In genomic region chr5:132673939-132674630, GRCh38 we compare ENCODE assay signal across 13 cellular contexts. TPM values are rescaled to one million over a fixed set of nuclear protein-coding genes. Genes with fewer than 3 reads are reported as not detected.
DNase-seq lines count a peak whose midpoint lies in the region; ATAC-seq, FAIRE-seq and TF ChIP-seq lines count a peak whose summit lies in the region.
"Had no signal": no experiment of that assay in that cellular context is flagged by ENCODE, and none has a peak within 500 bp of the region (broad histone marks: within the 10 kb centered on the region; RNA-seq: fewer than 3 reads in every experiment).

Gene IL4 (plus strand): TSS chr5:132673989. CDS start chr5:132674051, 62 bp downstream.

- H3K4me2 ChIP-seq in A549: peak within 1 kb of the TSS; percentile 54

- peaks cover 27% of the 10 kb centered on the region for H3K4me1 Mint-ChIP-seq in activated CD4-positive, alpha-beta memory T cell treated with anti-CD3 and anti-CD28 coated beads for 36 hours (ENCODE audit: low read depth)
- H3K4me1 Mint-ChIP-seq in activated naive CD4-positive, alpha-beta T cell treated with anti-CD3 and anti-CD28 coated beads for 36 hours (ENCODE audit: low read depth): peaks cover 3% of the 10 kb centered on the region

- WGBS in A549 (ENCODE audit: missing lambda C conversion rate): 84% methylated on average over 14 of the region's 14 CpGs
- 79 to 86% methylated on average over 6 to 10 of the region's 14 CpGs for WGBS in gastroesophageal sphincter (ENCODE audit: low coverage in 1 of 2), 2 donors
- WGBS in psoas muscle, 3 donors: 60 to 69% (median 62%) methylated on average over 14 of the region's 14 CpGs

- no peak for TF ChIP-seq EP300 in A549 (IDR thresholded peaks at IDR 0.05)
- TF ChIP-seq EP300 in gastroesophageal sphincter (IDR thresholded peaks at IDR 0.05): no peak

- intact Hi-C loops in activated CD4-positive, alpha-beta memory T cell treated with anti-CD3 and anti-CD28 coated beads for 36 hours (cut with micrococcal nuclease): loop anchor here (1.0 kb wide), 4 partner anchors 11 to 38 kb away; no protein-coding TSS in a partner anchor
- intact Hi-C loops in activated naive CD4-positive, alpha-beta T cell treated with anti-CD3 and anti-CD28 coated beads for 36 hours (cut with micrococcal nuclease): no loop called here
- intact Hi-C loops in psoas muscle (cut with DNase I): no loop called here

- H3K36me3 ChIP-seq in gastroesophageal sphincter (no peaks in the 10 kb centered on the region), psoas muscle (ENCODE audit: insufficient read depth in 1 of 2, low read depth in 1 of 2) (no peaks in the 10 kb centered on the region)
- H3K36me3 ChIP-seq: ovary had no signal

- CTCF ChIA-PET in A549 (lab: Yijun Ruan, JAX): interaction anchor here (1.0 to 1.8 kb wide), 4 partner anchors 10 to 155 kb away, joined by 3 to 7 read pairs (median 3); no protein-coding TSS in a partner anchor
- CTCF ChIA-PET in activated CD4-positive, alpha-beta memory T cell treated with anti-CD3 and anti-CD28 coated beads for 36 hours (lab: Charles Lee): interaction anchor here (0.8 to 1.9 kb wide), 6 partner anchors 10 to 146 kb away, joined by 3 to 11 read pairs (median 3); no protein-coding TSS in a partner anchor
- CTCF ChIA-PET in activated naive CD4-positive, alpha-beta T cell treated with anti-CD3 and anti-CD28 coated beads for 36 hours (lab: Charles Lee): interaction anchor here (0.7 kb wide), 1 partner anchor 34 kb away, joined by 3 read pairs; no protein-coding TSS in a partner anchor

- no peak for TF ChIP-seq CTCF in A549 (IDR thresholded peaks at IDR 0.05)
- TF ChIP-seq CTCF in gastroesophageal sphincter (IDR thresholded peaks at IDR 0.05): no peak
- TF ChIP-seq CTCF in psoas muscle (IDR thresholded peaks at IDR 0.05): no peak

- H3K27ac ChIP-seq in A549: peak within 1 kb of the TSS in 1 of 2 experiments; percentile 48; a peak in 3 of 6 replicates
- peak within 1 kb of the TSS in 3 of 4 donors; percentile 52 to 73 (median 66) for H3K27ac ChIP-seq in gastroesophageal sphincter
- H3K27ac ChIP-seq in psoas muscle: no peak within 1 kb of the TSS
- H3K27ac ChIP-seq: ovary had no signal

- no peaks in the 10 kb centered on the region for H3K27me3 ChIP-seq in gastroesophageal sphincter
- H3K27me3 ChIP-seq in psoas muscle (ENCODE audit: insufficient read depth in 3 of 3, low read length in 2 of 3): peaks cover 0 to 2% (median 0%) of the 10 kb centered on the region in 3 donors
- H3K27me3 ChIP-seq: ovary had no signal

- H3K4me1 ChIP-seq in A549: peaks cover 32% of the 10 kb centered on the region
- peaks cover 0 to 21% (median 0%) of the 10 kb centered on the region in 3 donors for H3K4me1 ChIP-seq in gastroesophageal sphincter
- H3K4me1 ChIP-seq in psoas muscle: no peaks in the 10 kb centered on the region

- H3K27ac Mint-ChIP-seq in activated CD4-positive, alpha-beta memory T cell treated with anti-CD3 and anti-CD28 coated beads for 36 hours: peak within 1 kb of the TSS; percentile 73
- no peak within 1 kb of the TSS for H3K27ac Mint-ChIP-seq in activated naive CD4-positive, alpha-beta T cell treated with anti-CD3 and anti-CD28 coated beads for 36 hours
- H3K27ac Mint-ChIP-seq: CD8-positive, alpha-beta T cell had no signal

- DNase-seq in A549 (ENCODE audit: low read depth in 1 of 2, low spot score in 1 of 2): no peak
- DNase-seq in activated CD4-positive, alpha-beta memory T cell treated with anti-CD3 and anti-CD28 coated beads for 36 hours: no peak
- DNase-seq in NCI-H82 (lab: John Stamatoyannopoulos, UW): no peak
- DNase-seq in activated naive CD4-positive, alpha-beta T cell treated with anti-CD3 and anti-CD28 coated beads for 36 hours: no peak
- DNase-seq in psoas muscle: no peak
- no peak for DNase-seq in anterior cingulate cortex (lab: John Stamatoyannopoulos, UW)
- DNase-seq: NCI-H2107, ovary had no signal

- no peak for FAIRE-seq in A549 (lab: Jason Lieb, UNC)

- POLR2A ChIA-PET in A549 (lab: Yijun Ruan, JAX): no interaction called here
- POLR2A ChIA-PET in activated CD4-positive, alpha-beta memory T cell treated with anti-CD3 and anti-CD28 coated beads for 36 hours (lab: Charles Lee): interaction anchor here (0.8 to 2.7 kb wide), 6 partner anchors 10 to 128 kb away, joined by 3 to 17 read pairs (median 5); partner anchors contain the start of gene RAD50

- no peaks in the 10 kb centered on the region for H3K27me3 Mint-ChIP-seq in activated CD4-positive, alpha-beta memory T cell treated with anti-CD3 and anti-CD28 coated beads for 36 hours
- H3K27me3 Mint-ChIP-seq in activated naive CD4-positive, alpha-beta T cell treated with anti-CD3 and anti-CD28 coated beads for 36 hours (ENCODE audit: low read depth): no peaks in the 10 kb centered on the region

- peak within 1 kb of the TSS; percentile 44 for H3K4me3 Mint-ChIP-seq in activated CD4-positive, alpha-beta memory T cell treated with anti-CD3 and anti-CD28 coated beads for 36 hours
- H3K4me3 Mint-ChIP-seq in activated naive CD4-positive, alpha-beta T cell treated with anti-CD3 and anti-CD28 coated beads for 36 hours: no peak within 1 kb of the TSS
- H3K4me3 Mint-ChIP-seq: CD8-positive, alpha-beta T cell had no signal

- H3K4me3 ChIP-seq in A549: no peak within 1 kb of the TSS
- H3K4me3 ChIP-seq in gastroesophageal sphincter: no peak within 1 kb of the TSS
- no peak within 1 kb of the TSS for H3K4me3 ChIP-seq in psoas muscle
- H3K4me3 ChIP-seq: ovary had no signal

- H3K36me3 Mint-ChIP-seq in activated CD4-positive, alpha-beta memory T cell treated with anti-CD3 and anti-CD28 coated beads for 36 hours: no peaks in the 10 kb centered on the region
- H3K36me3 Mint-ChIP-seq in activated naive CD4-positive, alpha-beta T cell treated with anti-CD3 and anti-CD28 coated beads for 36 hours (ENCODE audit: low read depth): no peaks in the 10 kb centered on the region
- H3K36me3 Mint-ChIP-seq: CD8-positive, alpha-beta T cell had no signal

- TF ChIP-seq RAD21 in A549 (conservative IDR thresholded peaks at IDR 0.05 in 1 of 2, IDR thresholded peaks at IDR 0.05 in 1 of 2): no peak

- H3K9me3 ChIP-seq in A549: no peaks in the 10 kb centered on the region
- H3K9me3 ChIP-seq in gastroesophageal sphincter: no peaks in the 10 kb centered on the region
- no peaks in the 10 kb centered on the region for H3K9me3 ChIP-seq in psoas muscle
- H3K9me3 ChIP-seq: ovary had no signal

- ATAC-seq in A549 (no peak), GM18867 (IDR thresholded peaks at IDR 0.05; ENCODE audit: unreplicated experiment) (peak; percentile 10), gastroesophageal sphincter (no peak), psoas muscle (no peak)
- ATAC-seq: CD8-positive, alpha-beta T cell had no signal

- TF ChIP-seq POLR2A in A549 (IDR thresholded peaks at IDR 0.05; ENCODE audit: low read length) (no peak), gastroesophageal sphincter (IDR thresholded peaks at IDR 0.05) (no peak)

- no peaks in the 10 kb centered on the region for H3K9me3 Mint-ChIP-seq in activated CD4-positive, alpha-beta memory T cell treated with anti-CD3 and anti-CD28 coated beads for 36 hours
- H3K9me3 Mint-ChIP-seq in activated naive CD4-positive, alpha-beta T cell treated with anti-CD3 and anti-CD28 coated beads for 36 hours: no peaks in the 10 kb centered on the region
- H3K9me3 Mint-ChIP-seq: CD8-positive, alpha-beta T cell had no signal

TF ChIP-seq in A549, 52 proteins besides CTCF, POLR2A, EP300 and RAD21 (continues in another document):
- TF ChIP-seq REST (IDR thresholded peaks at IDR 0.05) (no peak), HES2 (IDR thresholded peaks at IDR 0.05) (no peak), JUNB (IDR thresholded peaks at IDR 0.05) (no peak), ATOH8 (CRISPR knock-in tag; IDR thresholded peaks at IDR 0.05; ENCODE audit: low read depth) (no peak)

RNA-seq across cellular contexts. Expression of gene IL4, which starts in this region (rescaled TPM):
- polyA plus RNA-seq in A549 (2011; rRNA removed) (not detected in 2 replicates), A549 (2017; fragmentation: RNase III; extraction: RNeasy Plus Mini Kit Qiagen cat#74134 plus additional on column Dnase treatment) (not detected in 3 replicates), psoas muscle (not detected)
- polyA plus RNA-seq in A549 (2012; cell fraction: cytosol; rRNA removed): not detected in 2 replicates
- polyA plus RNA-seq in A549 (2012; cell fraction: nucleus; rRNA removed): not detected in 2 replicates
- not detected in 2 replicates for polyA minus RNA-seq in A549 (2011; rRNA and poly(A)+ RNA removed)
- 1 to 10 TPM; 6.4 to 6.8 TPM for total RNA-seq in activated CD4-positive, alpha-beta memory T cell treated with anti-CD3 and anti-CD28 coated beads for 36 hours
- total RNA-seq in gastroesophageal sphincter (not detected), psoas muscle (not detected)
- not detected for total RNA-seq in activated naive CD4-positive, alpha-beta T cell treated with anti-CD3 and anti-CD28 coated beads for 36 hours
- total RNA-seq: CD8-positive, alpha-beta T cell; HT-29; ovary; SK-MEL-5 had no signal
- polyA plus RNA-seq: ovary had no signal

Comparison
In these comparisons a context has a peak if more than half of its experiments do, and no peak if none do; other contexts are left out.
1. RNA of gene IL4 (total RNA-seq): 6.4 to 6.8 TPM in activated CD4-positive, alpha-beta memory T cell treated with anti-CD3 and anti-CD28 coated beads for 36 hours; not detected in activated naive CD4-positive, alpha-beta T cell treated with anti-CD3 and anti-CD28 coated beads for 36 hours, not detected in gastroesophageal sphincter and not detected in psoas muscle; every median in the first group is over 4 times any median in the second.